17 cellular contexts compared by ENCODE assay signal in genomic region chr6:67766061-67766460, GRCh38.
DNase-seq lines count a peak whose midpoint lies in the region; ATAC-seq and TF ChIP-seq lines count a peak whose summit lies in the region.
"Had no signal": no experiment of that assay in that cellular context is flagged by ENCODE, and none has a peak within 500 bp of the region (broad histone marks: within the 10 kb centered on the region; RNA-seq: fewer than 3 reads in every experiment).

No MANE protein-coding gene starts in this region.

- H3K4me1 Mint-ChIP-seq in activated CD4-positive, alpha-beta T cell treated with anti-CD3 and anti-CD28 coated beads for 36 hours, result no peaks in the 10 kb centered on the region
- H3K4me1 Mint-ChIP-seq: H9 had no signal

- H3K27ac Mint-ChIP-seq in activated CD4-positive, alpha-beta T cell treated with anti-CD3 and anti-CD28 coated beads for 36 hours, result no peak overlapping the region
- H3K27ac Mint-ChIP-seq: H9 had no signal

- DNase-seq in left ventricle myocardium superior (no peak), left ventricle myocardium inferior (no peak), brain microvascular endothelial cell (peak; percentile 69), iris pigment epithelial cell (ENCODE audit: low read depth) (peak; percentile 20), thoracic aorta (ENCODE audit: low spot score) (no peak), head of caudate nucleus (no peak)
- DNase-seq in activated CD4-positive, alpha-beta T cell treated with anti-CD3 and anti-CD28 coated beads for 36 hours, result no peak
- DNase-seq: COR-L47, DMS153, H9, NCI-H1105, NCI-H1694 treated with DMSO at 0.1 percent for 48 hours, NCI-H748 treated with DMSO at 0.1 percent for 48 hours, Peyer's patch had no signal

- H3K36me3 Mint-ChIP-seq in activated CD4-positive, alpha-beta T cell treated with anti-CD3 and anti-CD28 coated beads for 36 hours (ENCODE audit: low read depth), result no peaks in the 10 kb centered on the region

- in situ Hi-C loops in brain microvascular endothelial cell (cut with HindIII; ENCODE audit: low pct_ligation_motif_present, low sequenced_read_pairs), result no loop called here

- no peak overlapping the region for H3K4me3 Mint-ChIP-seq in activated CD4-positive, alpha-beta T cell treated with anti-CD3 and anti-CD28 coated beads for 36 hours
- H3K4me3 Mint-ChIP-seq: H9 had no signal

- POLR2A ChIA-PET in activated CD4-positive, alpha-beta T cell treated with anti-CD3 and anti-CD28 coated beads for 36 hours (lab: Charles Lee), result no interaction called here

- H3K4me3 ChIP-seq in left ventricle myocardium inferior, result no peak overlapping the region
- H3K4me3 ChIP-seq in brain microvascular endothelial cell (ENCODE audit: low read depth, low read length), result no peak overlapping the region
- H3K4me3 ChIP-seq in thoracic aorta, result no peak overlapping the region
- H3K4me3 ChIP-seq: K562, Peyer's patch had no signal

- H3K4me1 ChIP-seq in left ventricle myocardium inferior (no peaks in the 10 kb centered on the region), thoracic aorta (ENCODE audit: control insufficient read depth in 1 of 2, low read depth in 2 of 2) (no peaks in the 10 kb centered on the region)
- H3K4me1 ChIP-seq: Peyer's patch had no signal

- peak; percentile 65 for ATAC-seq in left ventricle myocardium superior
- no peak for ATAC-seq in thoracic aorta (ENCODE audit: insufficient number of reproducible peaks, low FRiP score, low read depth)
- no peak for ATAC-seq in activated CD4-positive, alpha-beta T cell treated with anti-CD3 and anti-CD28 coated beads for 36 hours
- no peak for ATAC-seq in GM18520 (IDR thresholded peaks at IDR 0.05; ENCODE audit: unreplicated experiment)
- ATAC-seq: K562 had no signal

- H3K27ac ChIP-seq in left ventricle myocardium inferior (replicated peaks) (no peak overlapping the region), brain microvascular endothelial cell (no peak overlapping the region), thoracic aorta (no peak overlapping the region)
- H3K27ac ChIP-seq: C4-2B, Peyer's patch had no signal

- intact Hi-C loops in left ventricle myocardium superior (cut with micrococcal nuclease), result no loop called here
- intact Hi-C loops in left ventricle myocardium inferior (cut with micrococcal nuclease), result no loop called here
- intact Hi-C loops in head of caudate nucleus (cut with DNase I), result no loop called here
- intact Hi-C loops in activated CD4-positive, alpha-beta T cell treated with anti-CD3 and anti-CD28 coated beads for 36 hours (cut with DNase I, micrococcal nuclease), result no loop called here

- H3K9me3 ChIP-seq in left ventricle myocardium inferior (replicated peaks), result peaks cover 7% of the 10 kb centered on the region
- H3K9me3 ChIP-seq in thoracic aorta, result no peaks in the 10 kb centered on the region
- H3K9me3 ChIP-seq: Peyer's patch had no signal

- H3K9me3 Mint-ChIP-seq in activated CD4-positive, alpha-beta T cell treated with anti-CD3 and anti-CD28 coated beads for 36 hours (ENCODE audit: low read depth), result peaks cover 6% of the 10 kb centered on the region

- H3K27me3 ChIP-seq in left ventricle myocardium inferior (ENCODE audit: low read depth) (no peaks in the 10 kb centered on the region), brain microvascular endothelial cell (replicated peaks) (no peaks in the 10 kb centered on the region), thoracic aorta (replicated peaks; ENCODE audit: insufficient read depth) (no peaks in the 10 kb centered on the region)
- H3K27me3 ChIP-seq: Peyer's patch had no signal

- no peak for TF ChIP-seq CTCF in left ventricle myocardium inferior (IDR thresholded peaks at IDR 0.05; ENCODE audit: borderline replicate concordance)
- no peak for TF ChIP-seq CTCF in brain microvascular endothelial cell (IDR thresholded peaks at IDR 0.05; ENCODE audit: low read depth, low read length, missing control alignments)
- peak; percentile 23 for TF ChIP-seq CTCF in thoracic aorta (IDR thresholded peaks at IDR 0.05)

- no peaks in the 10 kb centered on the region for H3K27me3 Mint-ChIP-seq in activated CD4-positive, alpha-beta T cell treated with anti-CD3 and anti-CD28 coated beads for 36 hours

- CTCF ChIA-PET in activated CD4-positive, alpha-beta T cell treated with anti-CD3 and anti-CD28 coated beads for 36 hours (lab: Charles Lee), result no interaction called here

- H3K36me3 ChIP-seq in left ventricle myocardium inferior (no peaks in the 10 kb centered on the region), brain microvascular endothelial cell (replicated peaks) (no peaks in the 10 kb centered on the region), thoracic aorta (no peaks in the 10 kb centered on the region)
- H3K36me3 ChIP-seq: Peyer's patch had no signal

Comparison
In these comparisons a context has a peak if more than half of its experiments do, and no peak if none do; other contexts are left out.
1. DNase-seq: peak in brain microvascular endothelial cell (single experiment) and iris pigment epithelial cell (single experiment); none in left ventricle myocardium superior (single experiment), left ventricle myocardium inferior (single experiment), thoracic aorta (single experiment), head of caudate nucleus (0 of 42) and activated CD4-positive, alpha-beta T cell treated with anti-CD3 and anti-CD28 coated beads for 36 hours (single experiment).